Comparison of ENCODE assay signal across 18 cellular contexts in the genomic region with DNA sequence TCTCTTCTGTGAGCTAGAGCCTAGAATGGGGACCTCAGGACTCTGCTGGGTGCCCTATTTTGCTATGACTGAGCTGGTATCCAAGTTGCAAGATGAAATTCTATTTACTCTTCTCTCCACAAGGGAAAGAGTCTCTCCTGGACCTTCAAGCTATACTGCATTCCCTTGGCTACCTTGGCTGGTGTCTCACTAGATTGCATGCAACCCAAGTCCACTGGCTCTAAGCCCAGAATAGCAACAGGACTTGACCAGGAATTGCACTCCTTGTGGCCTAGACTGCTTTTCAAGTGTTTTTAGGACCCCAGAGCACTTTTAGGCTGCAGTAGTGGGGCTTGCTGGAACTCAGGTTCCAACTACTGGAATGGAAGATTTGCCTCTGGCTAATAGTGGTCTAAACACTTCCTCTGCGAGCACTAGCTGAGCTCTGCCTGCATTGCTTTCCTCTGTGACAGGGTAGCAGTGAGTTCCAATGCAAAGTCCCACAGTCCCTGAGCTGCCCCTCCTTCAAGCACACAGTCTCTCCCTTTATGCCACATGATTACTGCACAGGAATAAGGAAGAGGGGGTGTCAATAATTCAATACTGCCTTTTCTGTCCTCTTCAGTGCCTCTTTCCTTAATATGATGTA.
DNase-seq lines count a peak whose midpoint lies in the region; ATAC-seq and TF ChIP-seq lines count a peak whose summit lies in the region.
"Had no signal": no experiment of that assay in that cellular context is flagged by ENCODE, and none has a peak within 500 bp of the region (broad histone marks: within the 10 kb centered on the region; RNA-seq: fewer than 3 reads in every experiment).

No MANE protein-coding gene starts in this region.

- H3K27ac Mint-ChIP-seq in Calu3 (ENCODE audit: unreplicated experiment) = no peak overlapping the region

- H3K27me3 ChIP-seq in brain microvascular endothelial cell (replicated peaks) = no peaks in the 10 kb centered on the region

- H3K4me3 ChIP-seq in LNCaP clone FGC (ENCODE audit: low read depth, low read length) (no peak overlapping the region), brain microvascular endothelial cell (ENCODE audit: low read depth, low read length) (no peak overlapping the region)

- intact Hi-C loops in Calu3 (cut with micrococcal nuclease; ENCODE audit: unreplicated experiment) = no loop called here

- CTCF ChIA-PET in Calu3 (lab: Charles Lee) = no interaction called here

- H3K36me3 ChIP-seq in brain microvascular endothelial cell (replicated peaks) = no peaks in the 10 kb centered on the region

- H3K9me3 Mint-ChIP-seq in Calu3 (ENCODE audit: low read depth, unreplicated experiment) = peaks cover 10% of the 10 kb centered on the region

- ATAC-seq in HG02759 (IDR thresholded peaks at IDR 0.05; ENCODE audit: unreplicated experiment) = no peak
- ATAC-seq: SK-N-SH treated with all-trans-retinoic acid at 6 μM for 48 hours had no signal

- DNase-seq in GM04504 (ENCODE audit: low read depth) = peak; percentile 3
- DNase-seq in LNCaP clone FGC (ENCODE audit: low read depth) = peak; percentile 63
- DNase-seq in brain microvascular endothelial cell = peak; percentile 34
- peak; percentile 66 for DNase-seq in islet precursor cell
- no peak for DNase-seq in NCI-H2081 treated with DMSO at 0.1 percent for 48 hours (lab: John Stamatoyannopoulos, UW)
- DNase-seq in activated naive CD4-positive, alpha-beta T cell treated with Interleukin-2 at 50 U/mL for 16 hours = no peak
- DNase-seq in Calu3 = no peak
- DNase-seq: ACHN; COR-L47; GOT3; MM.1S; NCI-H1105 treated with DMSO at 0.1 percent for 48 hours; NCI-H1694 treated with DMSO at 0.1 percent for 48 hours; NCI-H526 treated with DMSO at 0.1 percent for 48 hours; NK-92 treated with Interleukin-12 subunit alpha and Interleukin-12 subunit beta, amount 100 ng/mL, for 24 hours; SHP77 treated with DMSO at 0.1 percent for 48 hours had no signal

- no peaks in the 10 kb centered on the region for H3K4me1 Mint-ChIP-seq in Calu3 (ENCODE audit: low read depth, unreplicated experiment)

- in situ Hi-C loops in brain microvascular endothelial cell (cut with HindIII; ENCODE audit: low pct_ligation_motif_present, low sequenced_read_pairs) = no loop called here

- TF ChIP-seq CTCF in LNCaP clone FGC (IDR thresholded peaks at IDR 0.05; ENCODE audit: control insufficient read depth, extremely low read depth, insufficient read depth) (0 out of 2 replicates have a peak, but pooled peaks have one; percentile 5), brain microvascular endothelial cell (IDR thresholded peaks at IDR 0.05; ENCODE audit: low read depth, low read length, missing control alignments) (no peak), Calu3 (IDR thresholded peaks at IDR 0.05; ENCODE audit: unreplicated experiment) (no peak)

- no TSS peak for BruUV-seq in Calu3 (replicated peaks; lab: Mats Ljungman, UMichigan)

- H3K36me3 Mint-ChIP-seq in Calu3 (ENCODE audit: insufficient read depth, unreplicated experiment) = no peaks in the 10 kb centered on the region

- H3K27ac ChIP-seq in brain microvascular endothelial cell = no peak overlapping the region

- no peaks in the 10 kb centered on the region for H3K27me3 Mint-ChIP-seq in Calu3 (ENCODE audit: unreplicated experiment)

- H3K4me3 Mint-ChIP-seq in Calu3 (ENCODE audit: low read depth, unreplicated experiment) = no peak overlapping the region

Comparison
In these comparisons a context has a peak if more than half of its experiments do, and no peak if none do; other contexts are left out.
1. DNase-seq: peak in GM04504 (single experiment), LNCaP clone FGC (single experiment), brain microvascular endothelial cell (single experiment) and islet precursor cell (single experiment); none in NCI-H2081 treated with DMSO at 0.1 percent for 48 hours (single experiment), activated naive CD4-positive, alpha-beta T cell treated with Interleukin-2 at 50 U/mL for 16 hours (single experiment) and Calu3 (single experiment).